8 cellular contexts compared by ENCODE assay signal in genomic region chr20:49775229-49775693, GRCh38. TPM values are rescaled to one million over a fixed set of nuclear protein-coding genes. Genes with fewer than 3 reads are reported as not detected.
DNase-seq lines count a peak whose midpoint lies in the region; ATAC-seq and TF ChIP-seq lines count a peak whose summit lies in the region.

No MANE protein-coding gene starts in this region.

- peak; percentile 76 for ATAC-seq in left colon
- peak; percentile 82 for ATAC-seq in upper lobe of right lung
- no peak for ATAC-seq in GM19023 (IDR thresholded peaks at IDR 0.05; ENCODE audit: unreplicated experiment)
- no peak for ATAC-seq in stimulated activated naive B cell treated with anti-CD40 and anti-IgM and Interleukin-4, amounts not matched to agents 10 μg/mL and 1 μg/mL and 100 μg/mL, for 72 hours (replicated peaks)
- no peak for ATAC-seq in GM18519 (IDR thresholded peaks at IDR 0.05; ENCODE audit: low FRiP score, unreplicated experiment)

- no peak overlapping the region for H3K4me3 Mint-ChIP-seq in stimulated activated naive B cell treated with anti-CD40 and anti-IgM and Interleukin-4, amounts not matched to agents 10 μg/mL and 1 μg/mL and 100 μg/mL, for 72 hours

- H3K27me3 ChIP-seq in upper lobe of right lung, result no peaks in the 10 kb centered on the region

- H3K9me3 Mint-ChIP-seq in stimulated activated naive B cell treated with anti-CD40 and anti-IgM and Interleukin-4, amounts not matched to agents 10 μg/mL and 1 μg/mL and 100 μg/mL, for 72 hours, result no peaks in the 10 kb centered on the region

- H3K27me3 Mint-ChIP-seq in stimulated activated naive B cell treated with anti-CD40 and anti-IgM and Interleukin-4, amounts not matched to agents 10 μg/mL and 1 μg/mL and 100 μg/mL, for 72 hours, result no peaks in the 10 kb centered on the region

- H3K27ac Mint-ChIP-seq in stimulated activated naive B cell treated with anti-CD40 and anti-IgM and Interleukin-4, amounts not matched to agents 10 μg/mL and 1 μg/mL and 100 μg/mL, for 72 hours, result no peak overlapping the region

- intact Hi-C loops in left colon (cut with DNase I, micrococcal nuclease), result no loop called here
- intact Hi-C loops in upper lobe of right lung (cut with DNase I), result no loop called here

- peak overlapping the region; percentile 80 for H3K27ac ChIP-seq in upper lobe of right lung

- peaks cover 32% of the 10 kb centered on the region for H3K4me1 ChIP-seq in upper lobe of right lung

- peak; percentile 18 for DNase-seq in NK-92 treated with Interleukin-12 subunit alpha and Interleukin-12 subunit beta, amount 100 ng/mL, for 24 hours (lab: John Stamatoyannopoulos, UW)
- no peak for DNase-seq in NK-92 (lab: John Stamatoyannopoulos, UW; ENCODE audit: unreplicated experiment)
- peak; percentile 80 for DNase-seq in amniotic epithelial cell (ENCODE audit: low read depth)
- peak; percentile 47 to 81 for DNase-seq in left colon
- peak; percentile 71 for DNase-seq in upper lobe of right lung
- no peak for DNase-seq in stimulated activated naive B cell treated with anti-CD40 and anti-IgM and Interleukin-4, amounts not matched to agents 10 μg/mL and 1 μg/mL and 100 μg/mL, for 72 hours

- peaks cover 17 to 24% of the 10 kb centered on the region in 2 donors for H3K4me1 Mint-ChIP-seq in stimulated activated naive B cell treated with anti-CD40 and anti-IgM and Interleukin-4, amounts not matched to agents 10 μg/mL and 1 μg/mL and 100 μg/mL, for 72 hours

- H3K4me3 ChIP-seq in upper lobe of right lung, result no peak overlapping the region

- H3K36me3 ChIP-seq in upper lobe of right lung, result no peaks in the 10 kb centered on the region

- H3K9me3 ChIP-seq in upper lobe of right lung, result no peaks in the 10 kb centered on the region

- H3K36me3 Mint-ChIP-seq in stimulated activated naive B cell treated with anti-CD40 and anti-IgM and Interleukin-4, amounts not matched to agents 10 μg/mL and 1 μg/mL and 100 μg/mL, for 72 hours, result no peaks in the 10 kb centered on the region

- no peak for TF ChIP-seq CTCF in upper lobe of right lung (IDR thresholded peaks at IDR 0.05)

RNA-seq across cellular contexts. Expression of gene SLC9A8, which starts 37.4 kb away (rescaled TPM):
- total RNA-seq in left colon, result 10 to 100 TPM; 16.5 to 18.7 TPM
- total RNA-seq in upper lobe of right lung, result 15.0 TPM

Comparison
In these comparisons a context has a peak if more than half of its experiments do, and no peak if none do; other contexts are left out.
1. DNase-seq: peak in NK-92 treated with Interleukin-12 subunit alpha and Interleukin-12 subunit beta, amount 100 ng/mL, for 24 hours (single experiment), amniotic epithelial cell (single experiment), left colon (2 of 2) and upper lobe of right lung (single experiment); none in NK-92 (single experiment) and stimulated activated naive B cell treated with anti-CD40 and anti-IgM and Interleukin-4, amounts not matched to agents 10 μg/mL and 1 μg/mL and 100 μg/mL, for 72 hours (single experiment).
2. ATAC-seq: peak in left colon (single experiment) and upper lobe of right lung (single experiment); none in GM19023 (single experiment), stimulated activated naive B cell treated with anti-CD40 and anti-IgM and Interleukin-4, amounts not matched to agents 10 μg/mL and 1 μg/mL and 100 μg/mL, for 72 hours (0 of 2) and GM18519 (single experiment).